7 cellular contexts compared by ENCODE assay signal in the genomic region with DNA sequence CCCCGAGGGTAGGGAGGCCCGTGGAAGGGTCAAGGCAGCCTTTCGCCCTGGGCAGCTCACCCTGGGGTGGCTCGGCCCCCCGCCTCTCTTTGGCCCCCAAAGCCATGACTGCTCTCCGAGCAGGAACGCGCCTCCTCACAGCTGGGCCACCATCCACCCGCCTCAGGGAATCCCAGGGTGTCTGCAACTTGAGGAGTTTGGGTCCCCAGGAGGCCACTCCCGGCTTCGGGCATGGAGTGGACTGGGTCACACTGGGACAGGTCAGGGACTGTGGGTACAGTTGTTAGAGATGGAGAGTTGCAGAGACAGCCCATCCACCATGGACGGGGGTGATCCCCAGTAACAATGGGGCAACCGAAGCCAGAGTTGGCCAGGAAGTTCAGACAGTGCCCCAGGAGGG. TPM values are rescaled to one million over a fixed set of nuclear protein-coding genes. Genes with fewer than 3 reads are reported as not detected.
"Had no signal": no experiment of that assay in that cellular context is flagged by ENCODE, and none has a peak within 500 bp of the region (broad histone marks: within the 10 kb centered on the region; RNA-seq: fewer than 3 reads in every experiment).

No MANE protein-coding gene starts in this region.

RNA-seq across cellular contexts. Expression of a gene that starts 19.8 kb away (rescaled TPM):
- total RNA-seq: GM23248, GM23338, H1, H4, H7, H9, HFFc6 had no signal
